ENCODE assay signal across 24 cellular contexts in genomic region chr6:129402244-129402643, GRCh38.
DNase-seq lines count a peak whose midpoint lies in the region; ATAC-seq and TF ChIP-seq lines count a peak whose summit lies in the region.
"Had no signal": no experiment of that assay in that cellular context is flagged by ENCODE, and none has a peak within 500 bp of the region (broad histone marks: within the 10 kb centered on the region; RNA-seq: fewer than 3 reads in every experiment).

No MANE protein-coding gene starts in this region.

- no peak overlapping the region for H3K27ac ChIP-seq in right cardiac atrium (ENCODE audit: low read length)
- no peak overlapping the region for H3K27ac ChIP-seq in RWPE2 (ENCODE audit: poor library complexity, severe bottlenecking)
- no peak overlapping the region for H3K27ac ChIP-seq in fibroblast of lung (ENCODE audit: insufficient read depth, low read length)
- H3K27ac ChIP-seq in GM23338 (ENCODE audit: low read depth), result no peak overlapping the region
- H3K27ac ChIP-seq: A549, BLaER1, KMS-11, stomach had no signal

- no peak overlapping the region for H3K4me2 ChIP-seq in fibroblast of lung (ENCODE audit: extremely low read depth, insufficient read depth, low read length)
- H3K4me2 ChIP-seq in GM23338, result no peak overlapping the region
- H3K4me2 ChIP-seq: A549, BLaER1, KMS-11 had no signal

- 28% methylated on average over 1 of the region's 1 CpG for WGBS in right cardiac atrium

- H3K9ac ChIP-seq in fibroblast of lung (ENCODE audit: insufficient read depth, low read length), result no peak overlapping the region
- H3K9ac ChIP-seq: BLaER1, KMS-11 had no signal

- H4K20me1 ChIP-seq in fibroblast of lung (ENCODE audit: control insufficient read depth, extremely low read depth, insufficient read depth, low read length) (no peaks in the 10 kb centered on the region), GM23338 (replicated peaks; ENCODE audit: insufficient read depth) (no peaks in the 10 kb centered on the region)
- H4K20me1 ChIP-seq: BLaER1 had no signal

- H3K9me3 ChIP-seq in right cardiac atrium (ENCODE audit: control insufficient read depth, low read length) (no peaks in the 10 kb centered on the region), RWPE2 (ENCODE audit: severe bottlenecking) (no peaks in the 10 kb centered on the region), fibroblast of lung (ENCODE audit: control insufficient read depth, insufficient read depth, low read depth, low read length) (no peaks in the 10 kb centered on the region)
- H3K9me3 ChIP-seq: A549, BLaER1, stomach had no signal

- no peaks in the 10 kb centered on the region for H3K27me3 ChIP-seq in right cardiac atrium (ENCODE audit: control insufficient read depth, insufficient read depth)
- no peaks in the 10 kb centered on the region for H3K27me3 ChIP-seq in RWPE2 (ENCODE audit: insufficient read depth, poor library complexity, severe bottlenecking)
- H3K27me3 ChIP-seq in fibroblast of lung (ENCODE audit: control insufficient read depth, insufficient read depth, low read length), result no peaks in the 10 kb centered on the region
- no peaks in the 10 kb centered on the region for H3K27me3 ChIP-seq in GM23338 (ENCODE audit: insufficient read depth)
- H3K27me3 ChIP-seq: BLaER1, stomach had no signal

- no peaks in the 10 kb centered on the region for H3K9me3 Mint-ChIP-seq in GM23338
- H3K9me3 Mint-ChIP-seq: central memory CD8-positive, alpha-beta T cell had no signal

- H3K27me3 Mint-ChIP-seq in GM23338 (ENCODE audit: insufficient read depth, low read depth, poor library complexity), result no peaks in the 10 kb centered on the region

- TF ChIP-seq CTCF in RWPE2 (IDR thresholded peaks at IDR 0.05; ENCODE audit: poor library complexity, severe bottlenecking) (no peak), fibroblast of lung (conservative IDR thresholded peaks at IDR 0.05 in 1 of 2, IDR thresholded peaks at IDR 0.05 in 1 of 2; ENCODE audit: low read depth in 1 of 2, low read length in 2 of 2) (no peak), GM23338 (conservative IDR thresholded peaks at IDR 0.05; ENCODE audit: low read depth in 2 of 2) (no peak)

- no peak overlapping the region for H3K4me3 Mint-ChIP-seq in GM23338
- H3K4me3 Mint-ChIP-seq: central memory CD8-positive, alpha-beta T cell had no signal

- ATAC-seq in right cardiac atrium (peak; percentile 43 to 53), RWPE2 (ENCODE audit: low read depth) (peak; percentile 29; the same call in 1 of the 3 replicates), HG02870 (IDR thresholded peaks at IDR 0.05; ENCODE audit: unreplicated experiment) (no peak), GM19467 (IDR thresholded peaks at IDR 0.05; ENCODE audit: unreplicated experiment) (no peak), GM23338 (no peak)
- ATAC-seq: A549 had no signal

- intact Hi-C loops in right cardiac atrium (cut with DNase I), result no loop called here
- intact Hi-C loops in cardiac septum (cut with DNase I), result no loop called here

- no peak overlapping the region for H2AFZ ChIP-seq in fibroblast of lung (ENCODE audit: low read length)
- H2AFZ ChIP-seq in GM23338, result no peak overlapping the region

- H3K36me3 ChIP-seq in RWPE2 (ENCODE audit: low read depth) (no peaks in the 10 kb centered on the region), fibroblast of lung (ENCODE audit: control insufficient read depth, insufficient read depth, low read length) (no peaks in the 10 kb centered on the region), GM23338 (ENCODE audit: insufficient read depth) (no peaks in the 10 kb centered on the region)
- H3K36me3 ChIP-seq: BLaER1 had no signal

- H3K36me3 Mint-ChIP-seq in GM23338 (ENCODE audit: low read depth), result no peaks in the 10 kb centered on the region

- H3K79me2 ChIP-seq in fibroblast of lung (ENCODE audit: control insufficient read depth, insufficient read depth, low read length) (no peaks in the 10 kb centered on the region), GM23338 (replicated peaks; ENCODE audit: insufficient read depth) (no peaks in the 10 kb centered on the region)

- H3K27ac Mint-ChIP-seq in GM23338, result no peak overlapping the region

- no peaks in the 10 kb centered on the region; the same call in 1 of the 2 replicates for H3K9me2 ChIP-seq in GM23338 (ENCODE audit: insufficient read depth)

- no peaks in the 10 kb centered on the region for H3K4me1 Mint-ChIP-seq in GM23338
- H3K4me1 Mint-ChIP-seq: central memory CD8-positive, alpha-beta T cell had no signal

- no peak for DNase-seq in right cardiac atrium
- DNase-seq in cardiac septum (ENCODE audit: low spot score), result no peak
- no peak for DNase-seq in RWPE2 (ENCODE audit: low spot score)
- peak; percentile 5 to 24 for DNase-seq in fibroblast of lung (ENCODE audit: low read depth in 2 of 2)
- no peak for DNase-seq in NCI-H748 treated with DMSO at 0.1 percent for 48 hours (lab: John Stamatoyannopoulos, UW)
- no peak for DNase-seq in GM23338 (ENCODE audit: low spot score)
- DNase-seq: activated T-cell treated with anti-CD3 and anti-CD28 coated beads, Interleukin-2, amount 50 U/mL, for 1 hour; amygdala; erythroblast; H7; kidney glomerular epithelial cell; NCI-H1048; NCI-H1930; NCI-H774; Right ventricle myocardium superior; stimulated activated CD4-positive, alpha-beta T cell treated with anti-CD3 and anti-CD28 coated beads, Interleukin-12 subunit alpha, Interleukin-12 subunit beta, amount 100 ng/mL, for 4 hours; stomach; SW 1271 had no signal

- H3K4me1 ChIP-seq in right cardiac atrium (ENCODE audit: control insufficient read depth, insufficient read depth, low read length) (no peaks in the 10 kb centered on the region), RWPE2 (ENCODE audit: insufficient read depth, poor library complexity, severe bottlenecking) (no peaks in the 10 kb centered on the region), fibroblast of lung (ENCODE audit: control insufficient read depth, extremely low read depth, insufficient read depth, low read length) (peaks cover 3% of the 10 kb centered on the region), GM23338 (ENCODE audit: insufficient read depth) (no peaks in the 10 kb centered on the region)
- H3K4me1 ChIP-seq: A549, BLaER1, stomach had no signal

- H3F3A ChIP-seq in GM23338 (replicated peaks; ENCODE audit: low read depth), result no peaks in the 10 kb centered on the region

- no peak overlapping the region for H3K4me3 ChIP-seq in right cardiac atrium (ENCODE audit: low read length)
- no peak overlapping the region for H3K4me3 ChIP-seq in RWPE2 (ENCODE audit: severe bottlenecking)
- H3K4me3 ChIP-seq in fibroblast of lung (replicated peaks in 1 of 4; ENCODE audit: control extremely low read depth in 1 of 4, insufficient read depth in 1 of 4, low read depth in 3 of 4, low read length in 4 of 4), result no peak overlapping the region
- no peak overlapping the region for H3K4me3 ChIP-seq in GM23338
- H3K4me3 ChIP-seq: A549, BLaER1, stomach had no signal

TF ChIP-seq in GM23338, 12 proteins besides CTCF, POLR2A, EP300 and RAD21:
- no peak for TF ChIP-seq ETS1 (IDR thresholded peaks at IDR 0.05)
- no peak for TF ChIP-seq JUNB (IDR thresholded peaks at IDR 0.05; ENCODE audit: unreplicated experiment)
TF ChIP-seq in GM23338: peak in this region for 0.

Comparison
In these comparisons a context has a peak if more than half of its experiments do, and no peak if none do; other contexts are left out.
1. ATAC-seq: peak in right cardiac atrium (2 of 2) and RWPE2 (single experiment); none in HG02870 (single experiment), GM19467 (single experiment) and GM23338 (single experiment).
2. DNase-seq: peak in fibroblast of lung (2 of 2); none in right cardiac atrium (0 of 3), cardiac septum (single experiment), RWPE2 (single experiment), NCI-H748 treated with DMSO at 0.1 percent for 48 hours (single experiment) and GM23338 (single experiment).